ENCODE assay signal across 17 cellular contexts in genomic region chr5:124996764-124997077, GRCh38.
A peak's percentile ranks its signal among the peaks of the same experiment; 100 is the strongest.
DNase-seq lines count a peak whose midpoint lies in the region; ATAC-seq and TF ChIP-seq lines count a peak whose summit lies in the region.
"Had no signal": no experiment of that assay in that cellular context is flagged by ENCODE, and none has a peak within 500 bp of the region (broad histone marks: within the 10 kb centered on the region; RNA-seq: fewer than 3 reads in every experiment).

No MANE protein-coding gene starts in this region.

- no peak overlapping the region for H3K9ac ChIP-seq in mesendoderm (ENCODE audit: low read length)

- no peaks in the 10 kb centered on the region for H3K36me3 Mint-ChIP-seq in natural killer cell treated with Interleukin-12 subunit alpha and Interleukin-12 subunit beta and Interleukin-15 and Interleukin-18, amount 100 ng/mL, for 72 hours
- H3K36me3 Mint-ChIP-seq: activated CD8-positive, alpha-beta memory T cell treated with anti-CD3 and anti-CD28 coated beads, Interleukin-2, amount 10 ng/mL, durations not matched to agents 7 days and 5 days had no signal

- no peaks in the 10 kb centered on the region for H3K79me1 ChIP-seq in mesendoderm (ENCODE audit: low read length)

- H3K4ac ChIP-seq in mesendoderm (ENCODE audit: low read depth, low read length) = no peak overlapping the region

- no peak overlapping the region for H3K56ac ChIP-seq in mesendoderm (ENCODE audit: low read length)

- H3K27me3 Mint-ChIP-seq in natural killer cell treated with Interleukin-12 subunit alpha and Interleukin-12 subunit beta and Interleukin-15 and Interleukin-18, amount 100 ng/mL, for 72 hours = no peaks in the 10 kb centered on the region
- H3K27me3 Mint-ChIP-seq: activated B cell treated with CpG ODN at 0.5 μM for 24 hours; activated CD8-positive, alpha-beta memory T cell treated with anti-CD3 and anti-CD28 coated beads, Interleukin-2, amount 10 ng/mL, durations not matched to agents 7 days and 5 days had no signal

- TF ChIP-seq EP300 in Ishikawa (IDR thresholded peaks at IDR 0.05; ENCODE audit: borderline replicate concordance) = peak; percentile 66

- H3K23ac ChIP-seq in mesendoderm (ENCODE audit: low read length) = no peak overlapping the region

- no peak overlapping the region for H4K5ac ChIP-seq in mesendoderm (ENCODE audit: low read length)

- H3K18ac ChIP-seq in mesendoderm (ENCODE audit: low read length) = no peak overlapping the region

- no peak for TF ChIP-seq CTCF in cardiac fibroblast (IDR thresholded peaks at IDR 0.05; ENCODE audit: low read depth, low read length)

- H3K4me3 ChIP-seq in cardiac fibroblast (replicated peaks in 1 of 2; ENCODE audit: low read depth in 2 of 2, low read length in 2 of 2) = no peak overlapping the region
- no peak overlapping the region for H3K4me3 ChIP-seq in mesendoderm (ENCODE audit: low read length)
- H3K4me3 ChIP-seq: esophagus squamous epithelium, Peyer's patch had no signal

- no peaks in the 10 kb centered on the region for H3K36me3 ChIP-seq in mesendoderm (ENCODE audit: control insufficient read depth, insufficient read depth, low read length)
- H3K36me3 ChIP-seq: esophagus squamous epithelium, Peyer's patch had no signal

- TF ChIP-seq RAD21 in Ishikawa (IDR thresholded peaks at IDR 0.05; ENCODE audit: low read depth) = no peak

- no peak overlapping the region for H2AK5ac ChIP-seq in mesendoderm (ENCODE audit: low read length)

- H3K27ac ChIP-seq in mesendoderm (ENCODE audit: low read depth, low read length) = peak overlapping the region; percentile 62
- H3K27ac ChIP-seq: esophagus squamous epithelium, Peyer's patch had no signal

- no peak overlapping the region for H3K27ac Mint-ChIP-seq in natural killer cell treated with Interleukin-12 subunit alpha and Interleukin-12 subunit beta and Interleukin-15 and Interleukin-18, amount 100 ng/mL, for 72 hours
- H3K27ac Mint-ChIP-seq: activated B cell treated with CpG ODN at 0.5 μM for 24 hours; activated CD8-positive, alpha-beta memory T cell treated with anti-CD3 and anti-CD28 coated beads, Interleukin-2, amount 10 ng/mL, durations not matched to agents 7 days and 5 days; activated naive CD4-positive, alpha-beta T cell treated with anti-CD3 and anti-CD28 coated beads for 36 hours had no signal

- no CpG with 5 or more reads among the region's 3 CpGs for WGBS in mesendoderm (ENCODE audit: extremely low coverage, insufficient coverage, low lambda C conversion rate)

- no peak for ATAC-seq in GM18498 (IDR thresholded peaks at IDR 0.05; ENCODE audit: unreplicated experiment)
- no peak for ATAC-seq in GM18520 (IDR thresholded peaks at IDR 0.05; ENCODE audit: unreplicated experiment)
- ATAC-seq in natural killer cell treated with Interleukin-12 subunit alpha and Interleukin-12 subunit beta and Interleukin-15 and Interleukin-18, amount 100 ng/mL, for 72 hours = no peak
- ATAC-seq: activated CD8-positive, alpha-beta memory T cell treated with anti-CD3 and anti-CD28 coated beads, Interleukin-2, amount 10 ng/mL, durations not matched to agents 7 days and 5 days; HepG2 had no signal

- peak overlapping the region; percentile 11 for H2BK5ac ChIP-seq in mesendoderm (ENCODE audit: low read length)

- H3K4me1 ChIP-seq in mesendoderm (ENCODE audit: control insufficient read depth, low read depth, low read length) = peaks cover 4% of the 10 kb centered on the region
- H3K4me1 ChIP-seq: esophagus squamous epithelium, Peyer's patch had no signal

- H3K79me2 ChIP-seq in mesendoderm (ENCODE audit: control insufficient read depth, insufficient read depth, low read length) = no peaks in the 10 kb centered on the region

- H3K4me2 ChIP-seq in mesendoderm (ENCODE audit: low read length) = no peak overlapping the region

- no peaks in the 10 kb centered on the region for H3K9me3 Mint-ChIP-seq in natural killer cell treated with Interleukin-12 subunit alpha and Interleukin-12 subunit beta and Interleukin-15 and Interleukin-18, amount 100 ng/mL, for 72 hours
- H3K9me3 Mint-ChIP-seq: activated B cell treated with CpG ODN at 0.5 μM for 24 hours; activated naive CD4-positive, alpha-beta T cell treated with anti-CD3 and anti-CD28 coated beads for 36 hours had no signal

- H4K8ac ChIP-seq in mesendoderm (ENCODE audit: low read depth, low read length) = no peak overlapping the region

- peaks cover 0 to 4% of the 10 kb centered on the region in 2 donors for H3K4me1 Mint-ChIP-seq in natural killer cell treated with Interleukin-12 subunit alpha and Interleukin-12 subunit beta and Interleukin-15 and Interleukin-18, amount 100 ng/mL, for 72 hours (ENCODE audit: low read depth in 2 of 2)
- H3K4me1 Mint-ChIP-seq: activated CD8-positive, alpha-beta memory T cell treated with anti-CD3 and anti-CD28 coated beads, Interleukin-2, amount 10 ng/mL, durations not matched to agents 7 days and 5 days had no signal

- DNase-seq in AG08396 (ENCODE audit: low spot score) (peak; percentile 18), cardiac fibroblast (ENCODE audit: low read depth in 2 of 2) (peak; percentile 28 to 82), mesendoderm (peak; percentile 80), NCI-H69 (lab: John Stamatoyannopoulos, UW) (no peak)
- no peak for DNase-seq in natural killer cell treated with Interleukin-12 subunit alpha and Interleukin-12 subunit beta and Interleukin-15 and Interleukin-18, amount 100 ng/mL, for 72 hours (ENCODE audit: low spot score)
- DNase-seq: activated B cell treated with CpG ODN at 0.5 μM for 24 hours; activated CD8-positive, alpha-beta memory T cell treated with anti-CD3 and anti-CD28 coated beads, Interleukin-2, amount 10 ng/mL, durations not matched to agents 7 days and 5 days; activated naive CD4-positive, alpha-beta T cell treated with anti-CD3 and anti-CD28 coated beads for 36 hours; DMS53; esophagus squamous epithelium; midbrain; NCI-H1092; Peyer's patch had no signal

- no peaks in the 10 kb centered on the region for H3K27me3 ChIP-seq in mesendoderm (ENCODE audit: insufficient read depth, low read length, poor library complexity)
- H3K27me3 ChIP-seq: esophagus squamous epithelium, Peyer's patch had no signal

- no peak overlapping the region for H2BK15ac ChIP-seq in mesendoderm (replicated peaks; ENCODE audit: low read depth)

- H2BK120ac ChIP-seq in mesendoderm (ENCODE audit: low read depth, low read length) = no peak overlapping the region

- H3K4me3 Mint-ChIP-seq in natural killer cell treated with Interleukin-12 subunit alpha and Interleukin-12 subunit beta and Interleukin-15 and Interleukin-18, amount 100 ng/mL, for 72 hours = no peak overlapping the region
- H3K4me3 Mint-ChIP-seq: activated B cell treated with CpG ODN at 0.5 μM for 24 hours; activated CD8-positive, alpha-beta memory T cell treated with anti-CD3 and anti-CD28 coated beads, Interleukin-2, amount 10 ng/mL, durations not matched to agents 7 days and 5 days; activated naive CD4-positive, alpha-beta T cell treated with anti-CD3 and anti-CD28 coated beads for 36 hours had no signal

TF ChIP-seq in Ishikawa, 13 proteins besides CTCF, POLR2A, EP300 and RAD21:
- TF ChIP-seq EGR1 (IDR thresholded peaks at IDR 0.05) = no peak
- TF ChIP-seq FOXM1 (IDR thresholded peaks at IDR 0.05; ENCODE audit: borderline replicate concordance, low read depth) = peak; percentile 57; the same call in 1 of the 2 replicates
- TF ChIP-seq TEAD4 (IDR thresholded peaks at IDR 0.05) = peak; percentile 89
- no peak for TF ChIP-seq TAF1 (IDR thresholded peaks at IDR 0.05; ENCODE audit: low read depth)
- peak; percentile 87 for TF ChIP-seq CEBPB (IDR thresholded peaks at IDR 0.05)
- TF ChIP-seq TCF12 (IDR thresholded peaks at IDR 0.05; ENCODE audit: low read depth) = no peak
- TF ChIP-seq, protein P1, sequence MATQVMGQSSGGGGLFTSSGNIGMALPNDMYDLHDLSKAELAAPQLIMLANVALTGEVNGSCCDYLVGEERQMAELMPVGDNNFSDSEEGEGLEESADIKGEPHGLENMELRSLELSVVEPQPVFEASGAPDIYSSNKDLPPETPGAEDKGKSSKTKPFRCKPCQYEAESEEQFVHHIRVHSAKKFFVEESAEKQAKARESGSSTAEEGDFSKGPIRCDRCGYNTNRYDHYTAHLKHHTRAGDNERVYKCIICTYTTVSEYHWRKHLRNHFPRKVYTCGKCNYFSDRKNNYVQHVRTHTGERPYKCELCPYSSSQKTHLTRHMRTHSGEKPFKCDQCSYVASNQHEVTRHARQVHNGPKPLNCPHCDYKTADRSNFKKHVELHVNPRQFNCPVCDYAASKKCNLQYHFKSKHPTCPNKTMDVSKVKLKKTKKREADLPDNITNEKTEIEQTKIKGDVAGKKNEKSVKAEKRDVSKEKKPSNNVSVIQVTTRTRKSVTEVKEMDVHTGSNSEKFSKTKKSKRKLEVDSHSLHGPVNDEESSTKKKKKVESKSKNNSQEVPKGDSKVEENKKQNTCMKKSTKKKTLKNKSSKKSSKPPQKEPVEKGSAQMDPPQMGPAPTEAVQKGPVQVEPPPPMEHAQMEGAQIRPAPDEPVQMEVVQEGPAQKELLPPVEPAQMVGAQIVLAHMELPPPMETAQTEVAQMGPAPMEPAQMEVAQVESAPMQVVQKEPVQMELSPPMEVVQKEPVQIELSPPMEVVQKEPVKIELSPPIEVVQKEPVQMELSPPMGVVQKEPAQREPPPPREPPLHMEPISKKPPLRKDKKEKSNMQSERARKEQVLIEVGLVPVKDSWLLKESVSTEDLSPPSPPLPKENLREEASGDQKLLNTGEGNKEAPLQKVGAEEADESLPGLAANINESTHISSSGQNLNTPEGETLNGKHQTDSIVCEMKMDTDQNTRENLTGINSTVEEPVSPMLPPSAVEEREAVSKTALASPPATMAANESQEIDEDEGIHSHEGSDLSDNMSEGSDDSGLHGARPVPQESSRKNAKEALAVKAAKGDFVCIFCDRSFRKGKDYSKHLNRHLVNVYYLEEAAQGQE (IDR thresholded peaks at IDR 0.05; ENCODE audit: low read depth) = no peak
- no peak for TF ChIP-seq YY1 (IDR thresholded peaks at IDR 0.05; ENCODE audit: low read depth)
- TF ChIP-seq, protein P2, sequence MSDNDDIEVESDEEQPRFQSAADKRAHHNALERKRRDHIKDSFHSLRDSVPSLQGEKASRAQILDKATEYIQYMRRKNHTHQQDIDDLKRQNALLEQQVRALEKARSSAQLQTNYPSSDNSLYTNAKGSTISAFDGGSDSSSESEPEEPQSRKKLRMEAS (IDR thresholded peaks at IDR 0.05) = no peak
- TF ChIP-seq, protein P3, sequence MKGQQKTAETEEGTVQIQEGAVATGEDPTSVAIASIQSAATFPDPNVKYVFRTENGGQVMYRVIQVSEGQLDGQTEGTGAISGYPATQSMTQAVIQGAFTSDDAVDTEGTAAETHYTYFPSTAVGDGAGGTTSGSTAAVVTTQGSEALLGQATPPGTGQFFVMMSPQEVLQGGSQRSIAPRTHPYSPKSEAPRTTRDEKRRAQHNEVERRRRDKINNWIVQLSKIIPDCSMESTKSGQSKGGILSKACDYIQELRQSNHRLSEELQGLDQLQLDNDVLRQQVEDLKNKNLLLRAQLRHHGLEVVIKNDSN (IDR thresholded peaks at IDR 0.05) = no peak
- peak; percentile 41; the same call in 1 of the 2 replicates for TF ChIP-seq NFIC (IDR thresholded peaks at IDR 0.05)
- no peak for TF ChIP-seq CREB1 (IDR thresholded peaks at IDR 0.05; ENCODE audit: low read depth)
- no peak for TF ChIP-seq ZBTB7A (IDR thresholded peaks at IDR 0.05; ENCODE audit: low read depth)

Comparison
In these comparisons a context has a peak if more than half of its experiments do, and no peak if none do; other contexts are left out.
1. DNase-seq: peak in AG08396 (single experiment), cardiac fibroblast (2 of 2) and mesendoderm (single experiment); none in NCI-H69 (single experiment) and natural killer cell treated with Interleukin-12 subunit alpha and Interleukin-12 subunit beta and Interleukin-15 and Interleukin-18, amount 100 ng/mL, for 72 hours (single experiment).